ENCODE assay signal across 8 cellular contexts in genomic region chr16:1677942-1678499, GRCh38. TPM values are rescaled to one million over a fixed set of nuclear protein-coding genes. Genes with fewer than 3 reads are reported as not detected.
DNase-seq lines count a peak whose midpoint lies in the region; TF ChIP-seq lines count a peak whose summit lies in the region.

A gene with protein sequence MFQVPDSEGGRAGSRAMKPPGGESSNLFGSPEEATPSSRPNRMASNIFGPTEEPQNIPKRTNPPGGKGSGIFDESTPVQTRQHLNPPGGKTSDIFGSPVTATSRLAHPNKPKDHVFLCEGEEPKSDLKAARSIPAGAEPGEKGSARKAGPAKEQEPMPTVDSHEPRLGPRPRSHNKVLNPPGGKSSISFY (plus strand): TSS chr16:1678279. CDS start chr16:1678313, 34 bp downstream.

- H3K27ac Mint-ChIP-seq in neural crest cell (ENCODE audit: unreplicated experiment): peak within 1 kb of the TSS; percentile 55

- TF ChIP-seq EP300 in stomach (IDR thresholded peaks at IDR 0.05): no peak

- TF ChIP-seq POLR2A in stomach (IDR thresholded peaks at IDR 0.05): no peak

- WGBS in stomach, 5 donors: 0 to 1% (median 0%) methylated on average over 35 to 79 of the region's 79 CpGs

- peaks cover 31% of the 10 kb centered on the region for H3K4me1 Mint-ChIP-seq in neural crest cell

- no peaks in the 10 kb centered on the region for H3K9me3 Mint-ChIP-seq in neural crest cell

- H3K36me3 ChIP-seq in H7 (replicated peaks; ENCODE audit: control insufficient read depth, insufficient read depth, low read length): peaks cover 10% of the 10 kb centered on the region
- H3K36me3 ChIP-seq in MG63: peaks cover 68% of the 10 kb centered on the region
- peaks cover 13 to 34% (median 30%) of the 10 kb centered on the region in 4 donors for H3K36me3 ChIP-seq in stomach

- intact Hi-C loops in stomach (cut with DNase I; ENCODE audit: low total_unique reads): no loop called here

- DNase-seq in ELF-1 (ENCODE audit: low read depth, low spot score) (peak; percentile 98), H7 (peak; percentile 100), MG63 (peak; percentile 99), SHP77 (lab: John Stamatoyannopoulos, UW) (peak; percentile 94 to 96), fibroblast of villous mesenchyme (ENCODE audit: low read depth) (peak; percentile 97), neural crest cell (ENCODE audit: low read depth, low spot score) (peak; percentile 89), stomach (peak; percentile 99)
- peak; percentile 93 for DNase-seq in activated effector memory CD4-positive, alpha-beta T cell treated with Interleukin-2 at 50 U/mL for 16 hours

- H3K27me3 Mint-ChIP-seq in neural crest cell (ENCODE audit: low read depth): no peaks in the 10 kb centered on the region

- H3K27ac ChIP-seq in stomach: peak within 1 kb of the TSS; percentile 81 to 90 (median 87)

- peaks cover 2% of the 10 kb centered on the region for H3K36me3 Mint-ChIP-seq in neural crest cell (ENCODE audit: low read depth)

- no peak for TF ChIP-seq CTCF in fibroblast of villous mesenchyme (IDR thresholded peaks at IDR 0.05; ENCODE audit: insufficient read depth, low read depth, low read length)
- no peak for TF ChIP-seq CTCF in neural crest cell (conservative IDR thresholded peaks at IDR 0.05)
- TF ChIP-seq CTCF in stomach (IDR thresholded peaks at IDR 0.05): no peak

- H3K4me3 ChIP-seq in H7 (ENCODE audit: insufficient read depth, low read depth, low read length) (peak within 1 kb of the TSS; percentile 91), MG63 (peak within 1 kb of the TSS; percentile 93), fibroblast of villous mesenchyme (ENCODE audit: low read depth, low read length) (peak within 1 kb of the TSS; percentile 78), stomach (peak within 1 kb of the TSS; percentile 77 to 96 (median 90))

- H3K4me3 Mint-ChIP-seq in neural crest cell: peak within 1 kb of the TSS; percentile 94

- H3K9me3 ChIP-seq in MG63: no peaks in the 10 kb centered on the region
- H3K9me3 ChIP-seq in stomach: no peaks in the 10 kb centered on the region

- no peaks in the 10 kb centered on the region for H3K27me3 ChIP-seq in H7 (ENCODE audit: control insufficient read depth, insufficient read depth, low read length)
- no peaks in the 10 kb centered on the region for H3K27me3 ChIP-seq in MG63
- H3K27me3 ChIP-seq in stomach: no peaks in the 10 kb centered on the region

- H3K4me1 ChIP-seq in stomach: peaks cover 3 to 31% (median 27%) of the 10 kb centered on the region in 4 donors

RNA-seq across cellular contexts. Expression of the gene that starts here (rescaled TPM):
- 97.4 and 126 TPM in 2 replicates for total RNA-seq in H7 (2014; rRNA removed; shearing (Covaris generic))
- total RNA-seq in MG63 (2014; rRNA removed; shearing (Covaris generic); ENCODE audit: low replicate concordance): 94.3 and 129 TPM in 2 replicates
- total RNA-seq in fibroblast of villous mesenchyme: 39.3 and 61.7 TPM in 2 replicates
- total RNA-seq in neural crest cell: 247 and 261 TPM in 2 replicates
- total RNA-seq in stomach: 100 to 1,000 TPM in 1 of 5 donors, 10 to 100 TPM in 4; 13.4 to 118 (median 49.3) TPM
- polyA plus RNA-seq in stomach: 10 to 100 TPM; 24.3 to 34.4 (median 24.4) TPM

Comparison
In these comparisons a context has a peak if more than half of its experiments do, and no peak if none do; other contexts are left out.
1. Peak in every context shown above with its lines: DNase-seq, H3K4me3 ChIP-seq and H3K27ac ChIP-seq.